In genomic region chr17:63425478-63425877, GRCh38 we compare ENCODE assay signal across 1 cellular context.
A peak's percentile ranks its signal among the peaks of the same experiment; 100 is the strongest.
TF ChIP-seq lines count a peak whose summit lies in the region.

No MANE protein-coding gene starts in this region.

TF ChIP-seq in HepG2, 621 proteins besides CTCF, POLR2A, EP300 and RAD21 (continued from another document and continues in another):
- TF ChIP-seq HINFP (CRISPR knock-in tag; IDR thresholded peaks at IDR 0.05; ENCODE audit: low read depth) (0 out of 2 replicates have a peak, but pooled peaks have one; percentile 27), KDM2A (CRISPR knock-in tag; IDR thresholded peaks at IDR 0.05; ENCODE audit: borderline replicate concordance, low read depth) (peak; percentile 65; the same call in 1 of the 2 replicates), HOXA3 (CRISPR knock-in tag; IDR thresholded peaks at IDR 0.05) (peak; percentile 24; the same call in 1 of the 2 replicates), ZNF775 (CRISPR knock-in tag; IDR thresholded peaks at IDR 0.05; ENCODE audit: borderline replicate concordance) (no peak), KMT2A (CRISPR knock-in tag; IDR thresholded peaks at IDR 0.05) (no peak), ISX (CRISPR knock-in tag; conservative IDR thresholded peaks at IDR 0.05) (no peak), RARG (CRISPR knock-in tag; IDR thresholded peaks at IDR 0.05; ENCODE audit: low read depth) (no peak), GATAD2A (CRISPR knock-in tag; IDR thresholded peaks at IDR 0.05) (no peak), ZNF17 (CRISPR knock-in tag; IDR thresholded peaks at IDR 0.05) (no peak), SALL1 (CRISPR knock-in tag; IDR thresholded peaks at IDR 0.05) (peak; percentile 67), HIC2 (CRISPR knock-in tag; IDR thresholded peaks at IDR 0.05; ENCODE audit: low read depth) (no peak), ZFP62 (CRISPR knock-in tag; IDR thresholded peaks at IDR 0.05) (no peak), ETV5 (CRISPR knock-in tag; IDR thresholded peaks at IDR 0.05; ENCODE audit: borderline replicate concordance) (peak; percentile 43; the same call in 1 of the 2 replicates), NFAT5 (CRISPR knock-in tag; IDR thresholded peaks at IDR 0.05) (no peak), ZNF639 (CRISPR knock-in tag; conservative IDR thresholded peaks at IDR 0.05) (no peak), RNF2 (conservative IDR thresholded peaks at IDR 0.05; ENCODE audit: low read depth) (0 out of 2 replicates have a peak, but pooled peaks have one; percentile 32), NFYB (CRISPR knock-in tag; IDR thresholded peaks at IDR 0.05) (no peak), DRAP1 (CRISPR knock-in tag; IDR thresholded peaks at IDR 0.05) (peak; percentile 43; the same call in 1 of the 2 replicates), GATAD1 (CRISPR knock-in tag; IDR thresholded peaks at IDR 0.05) (no peak), KLF6 (CRISPR knock-in tag; IDR thresholded peaks at IDR 0.05) (no peak), FOSL2 (CRISPR knock-in tag; IDR thresholded peaks at IDR 0.05) (peak; percentile 35; the same call in 1 of the 2 replicates), REL (CRISPR knock-in tag; conservative IDR thresholded peaks at IDR 0.05) (no peak), ZNF616 (CRISPR knock-in tag; IDR thresholded peaks at IDR 0.05; ENCODE audit: low read depth) (no peak), PCBP2 (optimal IDR thresholded peaks at IDR 0.05; ENCODE audit: low read depth, low read length, poor library complexity, severe bottlenecking) (no peak), GABPA (IDR thresholded peaks at IDR 0.05; ENCODE audit: low read depth, low read length) (no peak), GABPA (CRISPR knock-in tag; IDR thresholded peaks at IDR 0.05; ENCODE audit: low read depth) (no peak), IRF2 (CRISPR knock-in tag; IDR thresholded peaks at IDR 0.05) (peak; percentile 65; the same call in 1 of the 2 replicates), SAP130 (CRISPR knock-in tag; IDR thresholded peaks at IDR 0.05; ENCODE audit: low read depth) (peak; percentile 44), TEAD2 (CRISPR knock-in tag; IDR thresholded peaks at IDR 0.05) (no peak), HES4 (CRISPR knock-in tag; IDR thresholded peaks at IDR 0.05; ENCODE audit: borderline replicate concordance) (no peak), ZNF446 (CRISPR knock-in tag; IDR thresholded peaks at IDR 0.05) (no peak), TBP (CRISPR knock-in tag; IDR thresholded peaks at IDR 0.05) (no peak), ZNF441 (CRISPR knock-in tag; IDR thresholded peaks at IDR 0.05; ENCODE audit: borderline replicate concordance) (no peak), ZNF891 (CRISPR knock-in tag; IDR thresholded peaks at IDR 0.05) (no peak), RBM22 (optimal IDR thresholded peaks at IDR 0.05; ENCODE audit: low read length) (no peak), CBX5 (CRISPR knock-in tag; IDR thresholded peaks at IDR 0.05; ENCODE audit: borderline replicate concordance) (0 out of 2 replicates have a peak, but pooled peaks have one; percentile 33), ZFAT (CRISPR knock-in tag; conservative IDR thresholded peaks at IDR 0.05) (no peak), THYN1 (CRISPR knock-in tag; IDR thresholded peaks at IDR 0.05; ENCODE audit: borderline replicate concordance, low read depth) (no peak), MTERF4 (CRISPR knock-in tag; IDR thresholded peaks at IDR 0.05) (no peak), MIXL1 (CRISPR knock-in tag; IDR thresholded peaks at IDR 0.05) (0 out of 2 replicates have a peak, but pooled peaks have one; percentile 66), RELA (CRISPR knock-in tag; IDR thresholded peaks at IDR 0.05) (no peak), DPF2 (CRISPR knock-in tag; IDR thresholded peaks at IDR 0.05; ENCODE audit: borderline replicate concordance, low read depth) (no peak), DNMT1 (CRISPR knock-in tag; IDR thresholded peaks at IDR 0.05) (no peak), ISL2 (CRISPR knock-in tag; IDR thresholded peaks at IDR 0.05) (peak; percentile 35; the same call in 1 of the 2 replicates), NR1H2 (CRISPR knock-in tag; IDR thresholded peaks at IDR 0.05; ENCODE audit: borderline replicate concordance, low read depth) (no peak), ZNF121 (CRISPR knock-in tag; IDR thresholded peaks at IDR 0.05) (no peak), CBFB (CRISPR knock-in tag; IDR thresholded peaks at IDR 0.05) (no peak), TCF7 (IDR thresholded peaks at IDR 0.05; ENCODE audit: low read depth) (no peak), RXRB (CRISPR knock-in tag; IDR thresholded peaks at IDR 0.05; ENCODE audit: borderline replicate concordance) (0 out of 2 replicates have a peak, but pooled peaks have one; percentile 32), FOXK1 (CRISPR knock-in tag; IDR thresholded peaks at IDR 0.05; ENCODE audit: borderline replicate concordance, low read depth) (peak; percentile 49; the same call in 1 of the 2 replicates), MAX (IDR thresholded peaks at IDR 0.05) (no peak), FOXO4 (CRISPR knock-in tag; conservative IDR thresholded peaks at IDR 0.05) (no peak), HMG20A (CRISPR knock-in tag; IDR thresholded peaks at IDR 0.05; ENCODE audit: borderline replicate concordance) (no peak), ARNT (IDR thresholded peaks at IDR 0.05) (no peak), THRA (CRISPR knock-in tag; IDR thresholded peaks at IDR 0.05; ENCODE audit: borderline replicate concordance) (peak; percentile 27; the same call in 1 of the 2 replicates)
